Comparison of ENCODE assay signal across 1 cellular context in genomic region chr1:22121421-22121911, GRCh38.
A peak's percentile ranks its signal among the peaks of the same experiment; 100 is the strongest.
TF ChIP-seq lines count a peak whose summit lies in the region.

No MANE protein-coding gene starts in this region.

TF ChIP-seq in HEK293, 187 proteins besides CTCF, POLR2A, EP300 and RAD21 (continued from another document):
- TF ChIP-seq PRDM10 (tag by site-specific recombination; IDR thresholded peaks at IDR 0.05) (no peak), ZNF223 (tag by site-specific recombination; IDR thresholded peaks at IDR 0.05) (no peak), ZNF677 (tag by site-specific recombination; IDR thresholded peaks at IDR 0.05) (no peak), BCL6B (tag by site-specific recombination; IDR thresholded peaks at IDR 0.05) (no peak), ZNF561 (tag by site-specific recombination; IDR thresholded peaks at IDR 0.05; ENCODE audit: borderline replicate concordance) (no peak), ZBTB7A (tag by site-specific recombination; IDR thresholded peaks at IDR 0.05; ENCODE audit: low read depth) (no peak), ZNF311 (tag by site-specific recombination; IDR thresholded peaks at IDR 0.05; ENCODE audit: borderline replicate concordance) (no peak), ZNF157 (tag by site-specific recombination; IDR thresholded peaks at IDR 0.05) (no peak), ZNF174 (tag by site-specific recombination; IDR thresholded peaks at IDR 0.05) (no peak), GFI1B (tag by site-specific recombination; IDR thresholded peaks at IDR 0.05) (no peak), ZNF518A (tag by site-specific recombination; conservative IDR thresholded peaks at IDR 0.05; ENCODE audit: low read depth) (no peak), ZNF292 (tag by site-specific recombination; IDR thresholded peaks at IDR 0.05; ENCODE audit: borderline replicate concordance, low read depth) (no peak), SP2 (tag by site-specific recombination; IDR thresholded peaks at IDR 0.05) (peak; percentile 47), ZNF48 (tag by site-specific recombination; IDR thresholded peaks at IDR 0.05) (no peak), ZNF114 (tag by site-specific recombination; IDR thresholded peaks at IDR 0.05) (no peak), GLIS2 (tag by site-specific recombination; IDR thresholded peaks at IDR 0.05) (peak; percentile 13; the same call in 1 of the 2 replicates), SCRT2 (tag by site-specific recombination; IDR thresholded peaks at IDR 0.05) (no peak), ZNF621 (tag by site-specific recombination; IDR thresholded peaks at IDR 0.05) (no peak), ZNF791 (tag by site-specific recombination; IDR thresholded peaks at IDR 0.05) (no peak), PATZ1 (tag by site-specific recombination; IDR thresholded peaks at IDR 0.05) (peak; percentile 34; the same call in 1 of the 2 replicates), KLF1 (tag by site-specific recombination; IDR thresholded peaks at IDR 0.05) (peak; percentile 44; the same call in 1 of the 2 replicates), ZIC2 (tag by site-specific recombination; IDR thresholded peaks at IDR 0.05) (peak; percentile 87), SP3 (tag by site-specific recombination; IDR thresholded peaks at IDR 0.05) (peak; percentile 41), ZNF600 (tag by site-specific recombination; IDR thresholded peaks at IDR 0.05) (0 out of 2 replicates have a peak, but pooled peaks have one; percentile 15), ZNF692 (tag by site-specific recombination; IDR thresholded peaks at IDR 0.05) (no peak), TRIM28 (IDR thresholded peaks at IDR 0.05; ENCODE audit: borderline replicate concordance, low read length) (no peak), KLF16 (tag by site-specific recombination; IDR thresholded peaks at IDR 0.05) (no peak), ZNF548 (tag by site-specific recombination; IDR thresholded peaks at IDR 0.05) (no peak), ZNF704 (tag by site-specific recombination; IDR thresholded peaks at IDR 0.05) (no peak), REPIN1 (tag by site-specific recombination; IDR thresholded peaks at IDR 0.05; ENCODE audit: low read depth) (no peak), ZNF639 (tag by site-specific recombination; IDR thresholded peaks at IDR 0.05) (no peak), ZSCAN16 (tag by site-specific recombination; IDR thresholded peaks at IDR 0.05) (no peak)
TF ChIP-seq in HEK293: peak in this region for 12.
